Comparison of ENCODE assay signal across 8 cellular contexts in the genomic region with DNA sequence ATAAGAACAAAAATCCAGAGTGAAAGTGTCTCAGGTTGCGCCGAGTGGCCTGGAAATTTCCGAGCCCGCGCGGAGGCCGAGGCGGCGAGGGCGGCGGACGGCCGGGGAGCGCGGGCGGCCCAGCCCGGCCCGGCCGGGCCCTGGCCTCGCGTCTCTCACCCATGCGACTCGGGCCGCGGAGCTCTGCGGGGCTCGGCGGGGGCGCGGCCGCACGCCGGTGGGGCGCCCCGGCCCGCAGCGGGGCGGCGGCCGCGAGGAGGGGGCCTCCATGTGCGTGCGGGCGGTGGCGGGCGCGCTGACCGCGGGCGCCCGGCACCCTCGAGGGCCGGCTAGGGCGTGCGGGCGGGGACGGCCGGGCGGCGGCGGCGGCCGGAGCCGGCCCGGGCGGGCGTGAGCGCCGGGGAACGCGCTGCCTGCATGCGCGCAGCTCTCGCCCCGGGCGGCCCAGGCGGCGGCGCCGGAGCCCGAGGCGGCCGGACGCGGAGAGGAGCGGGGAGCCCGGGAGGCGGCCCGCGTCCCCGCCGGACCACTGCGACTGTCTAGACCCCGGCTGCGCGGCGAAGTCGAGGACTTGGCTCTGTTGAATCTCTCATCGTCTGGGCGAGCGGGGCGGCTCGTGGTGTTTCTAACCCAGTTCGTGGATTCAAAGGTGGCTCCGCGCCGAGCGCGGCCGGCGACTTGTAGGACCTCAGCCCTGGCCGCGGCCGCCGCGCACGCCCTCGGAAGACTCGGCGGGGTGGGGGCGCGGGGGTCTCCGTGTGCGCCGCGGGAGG. TPM values are rescaled to one million over a fixed set of nuclear protein-coding genes. Genes with fewer than 3 reads are reported as not detected.
DNase-seq lines count a peak whose midpoint lies in the region; ATAC-seq and TF ChIP-seq lines count a peak whose summit lies in the region.

A gene (plus strand): TSS at position 586 of the 773 bp plus-strand sequence. CDS start 249 bp downstream, outside the sequence.

- peak within 1 kb of the TSS; percentile 53 for H3K27ac ChIP-seq in substantia nigra (ENCODE audit: low read depth, low read length, poor library complexity, severe bottlenecking)

- no peak for TF ChIP-seq CTCF in kidney epithelial cell (IDR thresholded peaks at IDR 0.05; ENCODE audit: insufficient read depth, low read length, poor library complexity, severe bottlenecking)

- H3K4me1 Mint-ChIP-seq in T-helper 2 cell treated with Interferon-gamma antibody and Interleukin-4, amounts not matched to agents 5 μg/mL and 100 μg/mL, for 36 hours (ENCODE audit: low read depth) = peaks cover 9% of the 10 kb centered on the region
- H3K4me1 Mint-ChIP-seq in activated T-helper 2 cell treated with anti-CD3 and anti-CD28 coated beads, Interferon-gamma antibody, Interleukin-2, Interleukin-4, amounts not matched to agents 10 μg/mL and 5 μg/mL and 100 μg/mL, durations not matched to agents 14 hours and 24 hours and 36 hours (ENCODE audit: low read depth) = peaks cover 9% of the 10 kb centered on the region

- peaks cover 78% of the 10 kb centered on the region for H3K27me3 Mint-ChIP-seq in T-helper 2 cell treated with Interferon-gamma antibody and Interleukin-4, amounts not matched to agents 5 μg/mL and 100 μg/mL, for 36 hours (ENCODE audit: low read depth)
- peaks cover 69% of the 10 kb centered on the region for H3K27me3 Mint-ChIP-seq in activated T-helper 2 cell treated with anti-CD3 and anti-CD28 coated beads, Interferon-gamma antibody, Interleukin-2, Interleukin-4, amounts not matched to agents 10 μg/mL and 5 μg/mL and 100 μg/mL, durations not matched to agents 14 hours and 24 hours and 36 hours (ENCODE audit: low read depth)

- H3K4me3 Mint-ChIP-seq in T-helper 2 cell treated with Interferon-gamma antibody and Interleukin-4, amounts not matched to agents 5 μg/mL and 100 μg/mL, for 36 hours = peak within 1 kb of the TSS; percentile 49
- H3K4me3 Mint-ChIP-seq in activated T-helper 2 cell treated with anti-CD3 and anti-CD28 coated beads, Interferon-gamma antibody, Interleukin-2, Interleukin-4, amounts not matched to agents 10 μg/mL and 5 μg/mL and 100 μg/mL, durations not matched to agents 14 hours and 24 hours and 36 hours (ENCODE audit: low read depth) = peak within 1 kb of the TSS; percentile 37

- H3K36me3 Mint-ChIP-seq in T-helper 2 cell treated with Interferon-gamma antibody and Interleukin-4, amounts not matched to agents 5 μg/mL and 100 μg/mL, for 36 hours (ENCODE audit: low read depth) = no peaks in the 10 kb centered on the region
- H3K36me3 Mint-ChIP-seq in activated T-helper 2 cell treated with anti-CD3 and anti-CD28 coated beads, Interferon-gamma antibody, Interleukin-2, Interleukin-4, amounts not matched to agents 10 μg/mL and 5 μg/mL and 100 μg/mL, durations not matched to agents 14 hours and 24 hours and 36 hours (ENCODE audit: low read depth) = peaks cover 3% of the 10 kb centered on the region

- peaks cover 95% of the 10 kb centered on the region for H3K27me3 ChIP-seq in kidney epithelial cell (ENCODE audit: control insufficient read depth, insufficient read depth, low read length)

- H3K4me3 ChIP-seq in kidney epithelial cell (ENCODE audit: low read depth, low read length) = peak within 1 kb of the TSS; percentile 26

- no peak for DNase-seq in T-helper 2 cell treated with Interferon-gamma antibody and Interleukin-4, amounts not matched to agents 5 μg/mL and 100 μg/mL, for 36 hours (ENCODE audit: low spot score)
- DNase-seq in T-helper 2 cell (no peak), kidney epithelial cell (ENCODE audit: low read depth) (no peak), substantia nigra (lab: John Stamatoyannopoulos, UW) (peak in 2 of 49 donors; percentile 10 to 71)
- DNase-seq in activated T-helper 2 cell treated with anti-CD3 and anti-CD28 coated beads, Interferon-gamma antibody, Interleukin-2, Interleukin-4, amounts not matched to agents 10 μg/mL and 5 μg/mL and 100 μg/mL, durations not matched to agents 14 hours and 24 hours and 36 hours (ENCODE audit: low spot score) = no peak
- no peak for DNase-seq in stimulated activated naive CD4-positive, alpha-beta T cell treated with Interleukin-2 at 50 U/mL for 16 hours (lab: John Stamatoyannopoulos, UW)

- H3K9me3 Mint-ChIP-seq in T-helper 2 cell treated with Interferon-gamma antibody and Interleukin-4, amounts not matched to agents 5 μg/mL and 100 μg/mL, for 36 hours = no peaks in the 10 kb centered on the region
- no peaks in the 10 kb centered on the region for H3K9me3 Mint-ChIP-seq in activated T-helper 2 cell treated with anti-CD3 and anti-CD28 coated beads, Interferon-gamma antibody, Interleukin-2, Interleukin-4, amounts not matched to agents 10 μg/mL and 5 μg/mL and 100 μg/mL, durations not matched to agents 14 hours and 24 hours and 36 hours

- no peaks in the 10 kb centered on the region for H3K36me3 ChIP-seq in kidney epithelial cell (ENCODE audit: control insufficient read depth, insufficient read depth, low read length)

- intact Hi-C loops in activated T-helper 2 cell treated with anti-CD3 and anti-CD28 coated beads, Interferon-gamma antibody, Interleukin-2, Interleukin-4, amounts not matched to agents 10 μg/mL and 5 μg/mL and 100 μg/mL, durations not matched to agents 14 hours and 24 hours and 36 hours (cut with micrococcal nuclease) = loop anchor here (5.0 kb wide), 1 partner anchor 1560 kb away; no protein-coding TSS in a partner anchor

- peak within 1 kb of the TSS; percentile 80 for H3K27ac Mint-ChIP-seq in T-helper 2 cell treated with Interferon-gamma antibody and Interleukin-4, amounts not matched to agents 5 μg/mL and 100 μg/mL, for 36 hours
- peak within 1 kb of the TSS; percentile 67 for H3K27ac Mint-ChIP-seq in activated T-helper 2 cell treated with anti-CD3 and anti-CD28 coated beads, Interferon-gamma antibody, Interleukin-2, Interleukin-4, amounts not matched to agents 10 μg/mL and 5 μg/mL and 100 μg/mL, durations not matched to agents 14 hours and 24 hours and 36 hours

- ATAC-seq in HG03521 (IDR thresholded peaks at IDR 0.05; ENCODE audit: unreplicated experiment) (no peak), HG02588 (IDR thresholded peaks at IDR 0.05; ENCODE audit: unreplicated experiment) (no peak)

RNA-seq across cellular contexts. Expression of the gene that starts here (rescaled TPM):
- total RNA-seq in activated T-helper 2 cell treated with anti-CD3 and anti-CD28 coated beads, Interferon-gamma antibody, Interleukin-2, Interleukin-4, amounts not matched to agents 10 μg/mL and 5 μg/mL and 100 μg/mL, durations not matched to agents 14 hours and 24 hours and 36 hours = not detected in 2 replicates
- 0.07 and 0.17 TPM in 2 replicates for total RNA-seq in kidney epithelial cell
